8 cellular contexts compared by ENCODE assay signal in the genomic region with DNA sequence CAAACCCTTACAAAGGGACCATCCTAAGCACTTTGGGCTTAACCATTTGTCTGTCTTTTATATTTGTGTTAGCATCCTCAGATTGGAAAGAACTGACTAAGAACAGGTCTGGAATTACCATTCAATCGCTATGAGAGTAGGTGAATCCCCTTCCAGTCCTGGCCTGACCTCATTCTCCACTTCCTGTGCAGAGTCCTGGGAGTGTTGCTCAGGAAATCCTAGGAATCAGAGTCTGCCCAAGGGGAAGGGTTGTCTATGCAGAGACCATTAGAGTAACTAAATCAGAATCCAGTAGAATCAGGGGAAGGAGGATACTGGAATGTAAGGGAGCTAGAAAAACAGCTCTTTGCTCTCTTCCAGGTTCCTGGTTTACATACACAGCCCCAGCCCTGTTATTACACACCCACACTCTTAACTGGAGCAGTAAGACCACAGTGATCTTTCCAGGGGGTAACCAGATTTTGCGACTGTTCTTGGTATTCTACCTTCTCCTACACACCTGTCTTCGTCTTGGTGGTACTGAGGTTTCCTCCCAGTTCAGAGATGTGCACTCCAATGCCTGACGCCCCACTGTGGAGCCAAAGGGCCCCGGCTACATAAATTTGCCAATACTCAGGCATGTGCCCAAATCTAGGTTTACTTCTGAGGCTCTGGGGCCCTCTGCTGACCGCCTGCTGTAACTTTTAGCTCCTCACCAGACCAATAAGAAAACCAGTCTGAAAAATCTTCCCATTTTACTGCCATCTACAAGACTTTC.
DNase-seq lines count a peak whose midpoint lies in the region; ATAC-seq and TF ChIP-seq lines count a peak whose summit lies in the region.

No MANE protein-coding gene starts in this region.

- no peaks in the 10 kb centered on the region for H3K9me2 ChIP-seq in neural cell (ENCODE audit: insufficient read depth, low read length)

- no peak for TF ChIP-seq EP300 in neural cell (conservative IDR thresholded peaks at IDR 0.05; ENCODE audit: poor library complexity, severe bottlenecking)

- no peaks in the 10 kb centered on the region for H3K9me3 ChIP-seq in neural cell (ENCODE audit: low read length)

- no peaks in the 10 kb centered on the region for H3K36me3 ChIP-seq in neural cell (ENCODE audit: insufficient read depth, low read length)

- ATAC-seq in HG03039 (IDR thresholded peaks at IDR 0.05; ENCODE audit: unreplicated experiment) (no peak), GM18867 (IDR thresholded peaks at IDR 0.05; ENCODE audit: unreplicated experiment) (no peak)

- H3K79me2 ChIP-seq in neural cell (replicated peaks; ENCODE audit: insufficient read depth, low read length), result no peaks in the 10 kb centered on the region

- no peaks in the 10 kb centered on the region for H3F3A ChIP-seq in neural cell (ENCODE audit: insufficient read depth, low read length, poor library complexity, severe bottlenecking)

- TF ChIP-seq RAD21 in neural cell (conservative IDR thresholded peaks at IDR 0.05), result peak; percentile 60

- H3K4me3 ChIP-seq in AG10803 (ENCODE audit: low read length) (no peak overlapping the region), fibroblast of the aortic adventitia (ENCODE audit: low read depth, low read length) (no peak overlapping the region), neural cell (ENCODE audit: low read length) (no peak overlapping the region)

- peak; percentile 86 for TF ChIP-seq CTCF in AG10803 (conservative IDR thresholded peaks at IDR 0.05; ENCODE audit: low read length)
- TF ChIP-seq CTCF in GM13977 (IDR thresholded peaks at IDR 0.05; ENCODE audit: extremely low read depth, insufficient read depth, missing control alignments), result peak; percentile 74
- peak; percentile 81 for TF ChIP-seq CTCF in fibroblast of the aortic adventitia (IDR thresholded peaks at IDR 0.05; ENCODE audit: insufficient read depth, low read length)
- TF ChIP-seq CTCF in neural cell (IDR thresholded peaks at IDR 0.05; ENCODE audit: poor library complexity, severe bottlenecking), result peak; percentile 57

- H3K9ac ChIP-seq in neural cell (ENCODE audit: low read length), result no peak overlapping the region

- in situ Hi-C loops in GM13977 (cut with MboI; ENCODE audit: low pct_unique_long_range_greater_than_20kb, low sequenced_read_pairs, unreplicated experiment), result no loop called here

- H2AFZ ChIP-seq in neural cell (ENCODE audit: low read depth, low read length), result no peak overlapping the region

- H4K20me1 ChIP-seq in neural cell (ENCODE audit: insufficient read depth), result no peaks in the 10 kb centered on the region

- H3K27me3 ChIP-seq in neural cell (ENCODE audit: insufficient read depth, low read depth, low read length), result no peaks in the 10 kb centered on the region

- no peak overlapping the region for H3K27ac ChIP-seq in neural cell (ENCODE audit: low read length)

- H3K4me2 ChIP-seq in neural cell (ENCODE audit: low read length), result no peak overlapping the region

- DNase-seq in AG10803 (ENCODE audit: low read depth) (peak; percentile 79), GM13977 (ENCODE audit: low spot score) (peak; percentile 54), NCI-H446 treated with DMSO at 0.1 percent for 48 hours (lab: John Stamatoyannopoulos, UW) (peak; percentile 50), fibroblast of the aortic adventitia (ENCODE audit: low read depth) (peak; percentile 83)
- peak; percentile 54 to 62 for DNase-seq in activated T-cell treated with anti-CD3 and anti-CD28 coated beads, Interleukin-2, amount 50 U/mL, for 48 hours

TF ChIP-seq in neural cell, 6 proteins besides CTCF, POLR2A, EP300 and RAD21:
- TF ChIP-seq MXI1 (conservative IDR thresholded peaks at IDR 0.05; ENCODE audit: poor library complexity, severe bottlenecking), result no peak
- peak; percentile 45 for TF ChIP-seq SMC3 (conservative IDR thresholded peaks at IDR 0.05; ENCODE audit: poor library complexity)
